8 cellular contexts compared by ENCODE assay signal in the genomic region with DNA sequence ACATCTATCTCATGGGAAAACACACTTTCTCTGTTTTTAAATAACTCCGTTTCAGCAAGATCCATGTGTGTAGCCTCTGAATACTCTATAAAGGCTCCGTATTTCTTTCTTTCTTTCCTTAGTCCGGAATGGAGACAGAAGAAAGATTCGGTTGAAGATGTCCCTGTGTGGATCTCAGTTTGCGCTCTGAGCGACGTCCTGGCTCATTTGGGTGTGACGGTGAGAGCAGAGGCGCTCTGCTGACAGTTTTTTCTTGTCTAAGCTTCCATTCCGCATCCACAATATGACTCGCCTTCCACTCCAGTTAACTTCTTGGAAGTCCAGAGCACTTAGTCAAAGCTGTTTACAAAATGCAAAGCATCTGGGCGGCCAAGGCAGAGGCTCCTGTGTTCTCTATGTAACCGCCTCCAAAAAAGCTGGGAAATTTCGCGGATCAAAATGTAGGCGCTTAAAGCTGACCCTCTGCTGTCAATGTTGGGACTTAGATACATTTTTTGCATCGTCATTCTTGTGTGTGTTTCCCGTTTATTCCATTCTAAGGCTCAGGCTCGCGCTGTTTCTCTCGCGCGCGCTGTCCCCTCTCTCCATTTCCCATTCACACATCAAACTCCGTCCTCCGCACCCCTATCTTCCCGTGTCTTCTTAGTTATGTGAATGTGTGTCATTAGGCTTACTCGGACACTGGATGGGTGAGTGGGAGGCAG. TPM values are rescaled to one million over a fixed set of nuclear protein-coding genes. Genes with fewer than 3 reads are reported as not detected.
DNase-seq lines count a peak whose midpoint lies in the region; ATAC-seq and TF ChIP-seq lines count a peak whose summit lies in the region.

No MANE protein-coding gene starts in this region.

- peaks cover 39% of the 10 kb centered on the region for H3K4me1 Mint-ChIP-seq in brain
- H3K4me1 Mint-ChIP-seq in stimulated activated naive CD8-positive, alpha-beta T cell treated with anti-CD3 and anti-CD28 coated beads, Interleukin-15, amount 100 ng/mL, for 72 hours, result peaks cover 29% of the 10 kb centered on the region

- peak overlapping the region; percentile 86 for H3K4me3 ChIP-seq in iPS-20b (ENCODE audit: low read length)
- H3K4me3 ChIP-seq in skeletal muscle satellite cell (ENCODE audit: low read length), result peak overlapping the region; percentile 75

- no peak overlapping the region for H3K27ac ChIP-seq in iPS-20b (ENCODE audit: low read length)

- no peaks in the 10 kb centered on the region for H3K36me3 Mint-ChIP-seq in brain

- peak in 1 of 2 experiments; percentile 7 for TF ChIP-seq CTCF in brain (conservative IDR thresholded peaks at IDR 0.05)

- H3K27me3 ChIP-seq in iPS-20b (ENCODE audit: insufficient read depth, low read length) (peaks cover 58% of the 10 kb centered on the region), skeletal muscle satellite cell (ENCODE audit: control insufficient read depth, insufficient read depth, low read length) (no peaks in the 10 kb centered on the region)

- H3K27ac Mint-ChIP-seq in brain, result peak overlapping the region; percentile 76 to 98 (median 96)
- H3K27ac Mint-ChIP-seq in stimulated activated naive CD8-positive, alpha-beta T cell treated with anti-CD3 and anti-CD28 coated beads, Interleukin-15, amount 100 ng/mL, for 72 hours, result no peak overlapping the region

- H3K4me1 ChIP-seq in iPS-20b (ENCODE audit: insufficient read depth, low read length), result peaks cover 14% of the 10 kb centered on the region; the same call in 1 of the 2 replicates
- peaks cover 42% of the 10 kb centered on the region for H3K4me1 ChIP-seq in skeletal muscle satellite cell (ENCODE audit: control insufficient read depth, insufficient read depth, low read length)

- H3K4me2 ChIP-seq in skeletal muscle satellite cell (ENCODE audit: low read length), result peak overlapping the region; percentile 98

- peak overlapping the region; percentile 92 to 98 (median 96) for H3K4me3 Mint-ChIP-seq in brain
- H3K4me3 Mint-ChIP-seq in stimulated activated naive CD8-positive, alpha-beta T cell treated with anti-CD3 and anti-CD28 coated beads, Interleukin-15, amount 100 ng/mL, for 72 hours, result no peak overlapping the region

- H3K27me3 Mint-ChIP-seq in brain, result peaks cover 33% of the 10 kb centered on the region
- H3K27me3 Mint-ChIP-seq in stimulated activated naive CD8-positive, alpha-beta T cell treated with anti-CD3 and anti-CD28 coated beads, Interleukin-15, amount 100 ng/mL, for 72 hours, result peaks cover 78% of the 10 kb centered on the region

- H3K9me3 Mint-ChIP-seq in brain, result peaks cover 0 to 4% (median 0%) of the 10 kb centered on the region in 5 experiments
- peaks cover 0 to 8% of the 10 kb centered on the region in 2 donors for H3K9me3 Mint-ChIP-seq in stimulated activated naive CD8-positive, alpha-beta T cell treated with anti-CD3 and anti-CD28 coated beads, Interleukin-15, amount 100 ng/mL, for 72 hours

- no peaks in the 10 kb centered on the region for H3K36me3 ChIP-seq in iPS-20b (ENCODE audit: insufficient read depth, low read depth, low read length)
- no peaks in the 10 kb centered on the region for H3K36me3 ChIP-seq in skeletal muscle satellite cell (ENCODE audit: insufficient read depth, low read length)

- ATAC-seq in stimulated activated naive CD8-positive, alpha-beta T cell treated with anti-CD3 and anti-CD28 coated beads, Interleukin-15, amount 100 ng/mL, for 72 hours, result no peak

- H3K9me3 ChIP-seq in iPS-20b (ENCODE audit: insufficient read depth, low read depth, low read length) (no peaks in the 10 kb centered on the region), skeletal muscle satellite cell (replicated peaks; ENCODE audit: low read length) (no peaks in the 10 kb centered on the region)

- peak overlapping the region; percentile 4; the same call in 1 of the 2 replicates for H3K9ac ChIP-seq in iPS-20b (ENCODE audit: low read depth, low read length)
- H3K9ac ChIP-seq in skeletal muscle satellite cell (ENCODE audit: low read depth, low read length), result peak overlapping the region; percentile 90

- DNase-seq in HCEC 1CT (peak; percentile 84), NCI-H2196 treated with DMSO at 0.1 percent for 48 hours (lab: John Stamatoyannopoulos, UW; ENCODE audit: unreplicated experiment) (no peak), COLO829 (ENCODE audit: low spot score) (no peak), epidermal melanocyte (ENCODE audit: insufficient read length, low spot score) (no peak)
- DNase-seq in stimulated activated naive CD8-positive, alpha-beta T cell treated with anti-CD3 and anti-CD28 coated beads, Interleukin-15, amount 100 ng/mL, for 72 hours, result no peak

RNA-seq across cellular contexts. Expression of a gene that starts 0.9 kb away (rescaled TPM):
- 3.9 TPM for polyA plus RNA-seq in brain (ENCODE audit: insufficient read depth, low read depth, low replicate concordance)
- 10.7 and 29.7 TPM in 2 replicates for total RNA-seq in skeletal muscle satellite cell (2012; rRNA removed)

Comparison
In these comparisons a context has a peak if more than half of its experiments do, and no peak if none do; other contexts are left out.
1. H3K27ac Mint-ChIP-seq: peak in brain (5 of 5); none in stimulated activated naive CD8-positive, alpha-beta T cell treated with anti-CD3 and anti-CD28 coated beads, Interleukin-15, amount 100 ng/mL, for 72 hours (0 of 2).
2. H3K4me3 Mint-ChIP-seq: peak in brain (5 of 5); none in stimulated activated naive CD8-positive, alpha-beta T cell treated with anti-CD3 and anti-CD28 coated beads, Interleukin-15, amount 100 ng/mL, for 72 hours (0 of 2).